Comparison of ENCODE assay signal across 14 cellular contexts in the genomic region with DNA sequence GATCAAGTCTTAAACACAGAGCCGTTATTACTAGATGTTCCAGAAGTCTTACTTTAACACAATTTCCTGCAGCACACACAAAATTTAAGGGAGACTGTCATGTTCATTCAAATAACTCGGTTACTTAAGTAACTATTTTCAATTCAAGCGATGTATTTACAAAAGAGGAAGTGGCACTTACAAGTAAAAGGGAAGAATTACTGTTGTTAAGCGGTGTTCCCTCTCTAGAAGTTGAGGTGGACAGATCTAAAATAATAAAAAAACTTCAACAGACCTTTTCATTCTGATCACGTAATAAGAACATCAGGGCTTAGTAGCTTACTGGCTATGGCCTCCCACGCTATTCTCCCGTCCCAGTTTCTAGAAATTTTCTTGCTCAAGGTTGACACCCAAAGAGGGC. TPM values are rescaled to one million over a fixed set of nuclear protein-coding genes. Genes with fewer than 3 reads are reported as not detected.
A peak's percentile ranks its signal among the peaks of the same experiment; 100 is the strongest.
DNase-seq lines count a peak whose midpoint lies in the region; ATAC-seq, FAIRE-seq and TF ChIP-seq lines count a peak whose summit lies in the region.
"Had no signal": no experiment of that assay in that cellular context is flagged by ENCODE, and none has a peak within 500 bp of the region (broad histone marks: within the 10 kb centered on the region; RNA-seq: fewer than 3 reads in every experiment).

No MANE protein-coding gene starts in this region.

- H3K9ac ChIP-seq in OCI-LY3 (ENCODE audit: low read length): peak overlapping the region; percentile 53
- H3K9ac ChIP-seq: parathyroid adenoma had no signal

- H3K9me3 ChIP-seq in OCI-LY3 (ENCODE audit: insufficient read depth, low read length) (no peaks in the 10 kb centered on the region), adrenal gland (replicated peaks in 1 of 3) (no peaks in the 10 kb centered on the region)

- WGBS in adrenal gland, 4 donors: 75 to 87% (median 77%) methylated on average over 7 of the region's 7 CpGs

- H3K4me3 ChIP-seq in OCI-LY3 (ENCODE audit: low read length) (peak overlapping the region; percentile 58), adrenal gland (no peak overlapping the region)
- H3K4me3 ChIP-seq: coronary artery had no signal

- H3K27ac ChIP-seq in OCI-LY3 (ENCODE audit: low read length) (peak overlapping the region; percentile 92), adrenal gland (no peak overlapping the region)
- H3K27ac ChIP-seq: coronary artery, parathyroid adenoma had no signal

- peaks cover 50% of the 10 kb centered on the region for H3K79me2 ChIP-seq in OCI-LY3 (ENCODE audit: low read length)
- H3K79me2 ChIP-seq: parathyroid adenoma had no signal

- H3K27ac Mint-ChIP-seq in dendritic cell treated with granulocyte-macrophage colony-stimulating factor and Interleukin-4, amounts not matched to agents 40 ng/mL and 50 ng/mL, for 4 days: peak overlapping the region; percentile 60

- H3K4me1 ChIP-seq in OCI-LY3 (ENCODE audit: low read length): peaks cover 50% of the 10 kb centered on the region
- H3K4me1 ChIP-seq in adrenal gland (replicated peaks in 1 of 2): peaks cover 0 to 8% of the 10 kb centered on the region in 2 donors
- H3K4me1 ChIP-seq: parathyroid adenoma had no signal

- FAIRE-seq in GM19239 (lab: Jason Lieb, UNC): peak; percentile 86

- intact Hi-C loops in dendritic cell treated with granulocyte-macrophage colony-stimulating factor and Interleukin-4, amounts not matched to agents 40 ng/mL and 50 ng/mL, for 4 days (cut with micrococcal nuclease): no loop called here
- intact Hi-C loops in adrenal gland (cut with DNase I): no loop called here

- peaks cover 13% of the 10 kb centered on the region for H3K4me1 Mint-ChIP-seq in dendritic cell treated with granulocyte-macrophage colony-stimulating factor and Interleukin-4, amounts not matched to agents 40 ng/mL and 50 ng/mL, for 4 days (ENCODE audit: low read depth)

- no peaks in the 10 kb centered on the region for H3K27me3 ChIP-seq in OCI-LY3 (ENCODE audit: low read depth, low read length)
- H3K27me3 ChIP-seq in adrenal gland: no peaks in the 10 kb centered on the region

- H3K27me3 Mint-ChIP-seq in dendritic cell treated with granulocyte-macrophage colony-stimulating factor and Interleukin-4, amounts not matched to agents 40 ng/mL and 50 ng/mL, for 4 days: no peaks in the 10 kb centered on the region

- H3K4me2 ChIP-seq in OCI-LY3 (ENCODE audit: low read length): peak overlapping the region; percentile 80

- H3K9me3 Mint-ChIP-seq in dendritic cell treated with granulocyte-macrophage colony-stimulating factor and Interleukin-4, amounts not matched to agents 40 ng/mL and 50 ng/mL, for 4 days: no peaks in the 10 kb centered on the region

- H3K36me3 ChIP-seq in OCI-LY3 (replicated peaks; ENCODE audit: low read depth, low read length) (peaks cover 53% of the 10 kb centered on the region), adrenal gland (replicated peaks in 1 of 2) (peaks cover 0 to 87% of the 10 kb centered on the region in 2 donors)

- peaks cover 84% of the 10 kb centered on the region for H3K36me3 Mint-ChIP-seq in dendritic cell treated with granulocyte-macrophage colony-stimulating factor and Interleukin-4, amounts not matched to agents 40 ng/mL and 50 ng/mL, for 4 days (ENCODE audit: low read depth)

- TF ChIP-seq CTCF in OCI-LY3 (IDR thresholded peaks at IDR 0.05; ENCODE audit: low read depth, low read length) (no peak), adrenal gland (IDR thresholded peaks at IDR 0.05) (no peak)

- ATAC-seq in GM18909 (IDR thresholded peaks at IDR 0.05; ENCODE audit: poor library complexity, unreplicated experiment): no peak
- no peak for ATAC-seq in HG02623 (IDR thresholded peaks at IDR 0.05; ENCODE audit: unreplicated experiment)
- ATAC-seq: left colon had no signal

- H3K4me3 Mint-ChIP-seq in dendritic cell treated with granulocyte-macrophage colony-stimulating factor and Interleukin-4, amounts not matched to agents 40 ng/mL and 50 ng/mL, for 4 days: peak overlapping the region; percentile 62

- TF ChIP-seq POLR2A in adrenal gland (IDR thresholded peaks at IDR 0.05): no peak

- no peak overlapping the region for H2AFZ ChIP-seq in OCI-LY3 (ENCODE audit: low read depth, low read length)
- H2AFZ ChIP-seq: parathyroid adenoma had no signal

- DNase-seq in GF-D8 (lab: John Stamatoyannopoulos, UW): peak; percentile 8
- peak; percentile 12 for DNase-seq in GM19239 (ENCODE audit: insufficient read length, low spot score)
- no peak for DNase-seq in cerebellar nuclear complex (lab: John Stamatoyannopoulos, UW)
- no peak for DNase-seq in adrenal gland
- DNase-seq: Calu3; foreskin fibroblast; left colon; stimulated activated CD4-positive, alpha-beta T cell treated with anti-CD3 and anti-CD28 coated beads, Interleukin-2, amount 100 ng/mL, for 24 hours had no signal

- H4K20me1 ChIP-seq in OCI-LY3 (ENCODE audit: insufficient read depth, low read length): no peaks in the 10 kb centered on the region

RNA-seq across cellular contexts. Expression of gene TXNDC11, which starts 26.2 kb away (rescaled TPM):
- 10 to 100 TPM; 33.5 to 68.4 (median 48.1) TPM for total RNA-seq in adrenal gland
- polyA plus RNA-seq in adrenal gland: 10 to 100 TPM; 51.2 to 78.1 (median 57.4) TPM

RNA-seq across cellular contexts. Expression of gene ZC3H7A, which starts 28.2 kb away (rescaled TPM):
- 10 to 100 TPM; 32.1 to 61.3 (median 43.0) TPM for total RNA-seq in adrenal gland
- 10 to 100 TPM; 31.1 to 83.9 (median 35.9) TPM for polyA plus RNA-seq in adrenal gland

Comparison
In these comparisons a context has a peak if more than half of its experiments do, and no peak if none do; other contexts are left out.
1. DNase-seq: peak in GF-D8 (single experiment) and GM19239 (single experiment); none in cerebellar nuclear complex (0 of 2) and adrenal gland (0 of 7).